30 cellular contexts compared by ENCODE assay signal in the genomic region with DNA sequence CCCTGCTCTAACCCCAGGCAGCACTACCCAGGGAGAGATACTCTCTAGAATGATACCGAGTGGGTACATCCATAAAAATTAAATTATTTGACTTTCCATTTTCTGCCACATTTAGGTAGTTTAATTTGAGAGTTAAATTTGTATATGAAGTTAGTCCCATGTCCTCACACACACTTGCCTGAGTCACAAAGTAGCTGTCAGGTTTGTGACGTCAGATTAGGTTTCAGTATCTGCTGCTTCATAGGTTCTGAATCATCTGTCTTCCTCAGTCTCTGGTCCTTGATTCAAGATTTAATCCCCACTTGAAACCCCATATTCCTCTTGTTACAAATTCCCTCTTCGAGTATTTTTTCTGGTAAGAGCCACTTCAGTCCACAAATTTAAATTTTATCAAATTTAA.
"Had no signal": no experiment of that assay in that cellular context is flagged by ENCODE, and none has a peak within 500 bp of the region (broad histone marks: within the 10 kb centered on the region; RNA-seq: fewer than 3 reads in every experiment).

No MANE protein-coding gene starts in this region.

- DNase-seq: Kasumi-1, MM.1S, MV-4-11, NCI-H1092, NCI-H1105, NCI-H1417 treated with DMSO at 0.1 percent for 48 hours, NCI-H1436 treated with DMSO at 0.1 percent for 48 hours, NCI-H1694 treated with DMSO at 0.1 percent for 48 hours, NCI-H187 treated with DMSO at 0.1 percent for 48 hours, NCI-H2029, NCI-H2081, NCI-H2171 treated with DMSO at 0.1 percent for 48 hours, NCI-H2227 treated with DMSO at 0.1 percent for 48 hours, NCI-H345, NCI-H446, NCI-H510A treated with DMSO at 0.1 percent for 48 hours, NCI-H524 treated with DMSO at 0.1 percent for 48 hours, NCI-H69, NCI-H748 treated with DMSO at 0.1 percent for 48 hours, NCI-H82, PC-9, Right ventricle myocardium superior, RPMI8226, SHP77 treated with DMSO at 0.1 percent for 48 hours, SK-N-SH, SW 1271, T-helper 1 cell had no signal

- H3K9me3 ChIP-seq: SJSA1, SK-N-SH had no signal

- H3K27ac ChIP-seq: PC-9, SJSA1 had no signal

- H3K36me3 ChIP-seq: SJSA1 had no signal

- ATAC-seq: Panc1 had no signal

- H3K4me3 ChIP-seq: PC-9, SJSA1 had no signal

- H3K9ac ChIP-seq: SK-N-SH had no signal

- FAIRE-seq: RCC 7860 had no signal

- H2AFZ ChIP-seq: PC-9 had no signal

- H3K27me3 ChIP-seq: SJSA1 had no signal

- H3K4me1 ChIP-seq: SJSA1 had no signal

- H3K4me2 ChIP-seq: PC-9, SK-N-SH had no signal
